In genomic region chr14:26281280-26281998, GRCh38 we compare ENCODE assay signal across 9 cellular contexts.
DNase-seq lines count a peak whose midpoint lies in the region; ATAC-seq and TF ChIP-seq lines count a peak whose summit lies in the region.
"Had no signal": no experiment of that assay in that cellular context is flagged by ENCODE, and none has a peak within 500 bp of the region (broad histone marks: within the 10 kb centered on the region; RNA-seq: fewer than 3 reads in every experiment).

No MANE protein-coding gene starts in this region.

- H2BK15ac ChIP-seq in H9 (ENCODE audit: low read depth, low read length) = no peak overlapping the region

- H3K27me3 ChIP-seq in H9 (ENCODE audit: insufficient read depth, low read length) = no peaks in the 10 kb centered on the region
- H3K27me3 ChIP-seq in naive thymus-derived CD4-positive, alpha-beta T cell (ENCODE audit: control insufficient read depth in 2 of 2, insufficient read depth in 2 of 2, low read length in 2 of 2) = no peaks in the 10 kb centered on the region

- H3K27ac ChIP-seq in H9 (ENCODE audit: insufficient read length, low read depth, low read length) (no peak overlapping the region), epithelial cell of prostate (peak overlapping the region; percentile 80)
- no peak overlapping the region for H3K27ac ChIP-seq in naive thymus-derived CD4-positive, alpha-beta T cell (ENCODE audit: low read depth, low read length)

- H3K9me3 ChIP-seq in H9 (ENCODE audit: control insufficient read depth, low read depth, low read length) = no peaks in the 10 kb centered on the region
- H3K9me3 ChIP-seq in naive thymus-derived CD4-positive, alpha-beta T cell (ENCODE audit: control insufficient read depth in 2 of 3, low read length in 3 of 3) = no peaks in the 10 kb centered on the region

- H2AK5ac ChIP-seq in H9 (ENCODE audit: insufficient read length, low read length) = no peak overlapping the region

- H2AFZ ChIP-seq in H9 (ENCODE audit: low read length) = peak overlapping the region; percentile 69

- no CpG with 5 or more reads among the region's 5 CpGs for WGBS in H9 (ENCODE audit: extremely low coverage, insufficient read length, low lambda C conversion rate)

- H2BK20ac ChIP-seq in H9 (ENCODE audit: low read depth, low read length, poor library complexity, severe bottlenecking) = no peak overlapping the region

- H4K20me1 ChIP-seq in H9 (ENCODE audit: control insufficient read depth, insufficient read depth, insufficient read length) = no peaks in the 10 kb centered on the region

- no peak for ATAC-seq in naive thymus-derived CD4-positive, alpha-beta T cell
- ATAC-seq in HG03342 (IDR thresholded peaks at IDR 0.05; ENCODE audit: unreplicated experiment) = no peak

- H2BK12ac ChIP-seq in H9 (ENCODE audit: insufficient read length, low read depth, low read length) = no peak overlapping the region

- no peak overlapping the region for H3K14ac ChIP-seq in H9 (ENCODE audit: insufficient read depth, low read length)

- H2BK5ac ChIP-seq in H9 (ENCODE audit: insufficient read length, low read length) = no peak overlapping the region

- no peak overlapping the region for H4K8ac ChIP-seq in H9 (replicated peaks; ENCODE audit: insufficient read length, low read depth, low read length)

- no peaks in the 10 kb centered on the region for H3K36me3 Mint-ChIP-seq in H9 (ENCODE audit: insufficient read depth in 1 of 3, low read depth in 3 of 3)
- H3K36me3 Mint-ChIP-seq in naive thymus-derived CD4-positive, alpha-beta T cell = no peaks in the 10 kb centered on the region
- H3K36me3 Mint-ChIP-seq: memory B cell had no signal

- H3K4me1 ChIP-seq in H9 (ENCODE audit: insufficient read depth, low read length) = peaks cover 7% of the 10 kb centered on the region
- H3K4me1 ChIP-seq in naive thymus-derived CD4-positive, alpha-beta T cell (ENCODE audit: control insufficient read depth in 2 of 2, insufficient read depth in 2 of 2, low read length in 2 of 2) = no peaks in the 10 kb centered on the region

- H3K4me1 Mint-ChIP-seq in H9 = peaks cover 22 to 29% of the 10 kb centered on the region in 2 experiments
- H3K4me1 Mint-ChIP-seq in naive thymus-derived CD4-positive, alpha-beta T cell = no peaks in the 10 kb centered on the region
- H3K4me1 Mint-ChIP-seq: memory B cell had no signal

- H3K9me3 Mint-ChIP-seq in H9 = no peaks in the 10 kb centered on the region
- H3K9me3 Mint-ChIP-seq in naive thymus-derived CD4-positive, alpha-beta T cell = peaks cover 0 to 14% (median 5%) of the 10 kb centered on the region in 11 donors

- no peak overlapping the region for H3K4me2 ChIP-seq in H9 (ENCODE audit: insufficient read depth, insufficient read length, low read length)

- H3K4me3 ChIP-seq in naive thymus-derived CD4-positive, alpha-beta T cell (ENCODE audit: low read length) = no peak overlapping the region

- H3K79me1 ChIP-seq in H9 (ENCODE audit: insufficient read depth, low read depth, low read length, poor library complexity, severe bottlenecking) = no peaks in the 10 kb centered on the region

- no peak for TF ChIP-seq CTCF in H9 (conservative IDR thresholded peaks at IDR 0.05)

- H4K91ac ChIP-seq in H9 (ENCODE audit: insufficient read length, low read depth, low read length) = no peak overlapping the region

- no peak overlapping the region for H3K9ac ChIP-seq in H9 (ENCODE audit: extremely low read depth, insufficient read length, low read length)

- no peak overlapping the region for H3K18ac ChIP-seq in H9 (ENCODE audit: insufficient read length, low read depth, low read length)

- H3K36me3 ChIP-seq in naive thymus-derived CD4-positive, alpha-beta T cell (ENCODE audit: control insufficient read depth in 2 of 3, insufficient read depth in 3 of 3, low read length in 3 of 3) = no peaks in the 10 kb centered on the region

- no peaks in the 10 kb centered on the region for H3K23me2 ChIP-seq in H9 (ENCODE audit: insufficient read length, low read depth, low read length, poor library complexity, severe bottlenecking)

- no peak overlapping the region for H3T11ph ChIP-seq in H9 (ENCODE audit: low read length)

- no peak overlapping the region for H4K5ac ChIP-seq in H9 (ENCODE audit: insufficient read length, low read depth, low read length)

- H2BK120ac ChIP-seq in H9 (ENCODE audit: low read depth, low read length, poor library complexity, severe bottlenecking) = no peak overlapping the region

- POLR2A ChIA-PET in naive thymus-derived CD4-positive, alpha-beta T cell (lab: Charles Lee) = no interaction called here

- H3K4me3 Mint-ChIP-seq in H9 = no peak overlapping the region
- no peak overlapping the region for H3K4me3 Mint-ChIP-seq in naive thymus-derived CD4-positive, alpha-beta T cell
- H3K4me3 Mint-ChIP-seq: memory B cell had no signal

- DNase-seq in H9 (no peak), NCI-H69 (lab: John Stamatoyannopoulos, UW) (peak; percentile 63), epithelial cell of prostate (ENCODE audit: low read depth, low spot score) (peak; percentile 50), renal cortical epithelial cell (ENCODE audit: low read depth) (peak; percentile 82), nucleus accumbens (lab: John Stamatoyannopoulos, UW) (no peak), NCI-H526 treated with DMSO at 0.1 percent for 48 hours (lab: John Stamatoyannopoulos, UW) (no peak)
- no peak for DNase-seq in naive thymus-derived CD4-positive, alpha-beta T cell

- H3K56ac ChIP-seq in H9 (ENCODE audit: insufficient read length, low read depth, low read length) = no peak overlapping the region

- H3K23ac ChIP-seq in H9 (ENCODE audit: insufficient read length, low read depth, low read length) = no peak overlapping the region

- H3K4ac ChIP-seq in H9 (ENCODE audit: low read depth, low read length) = no peak overlapping the region

- intact Hi-C loops in naive thymus-derived CD4-positive, alpha-beta T cell (cut with micrococcal nuclease) = no loop called here

- H3K27ac Mint-ChIP-seq in H9 = peak overlapping the region in 1 of 3 experiments; percentile 74; a peak in 2 of 7 replicates
- no peak overlapping the region for H3K27ac Mint-ChIP-seq in naive thymus-derived CD4-positive, alpha-beta T cell
- H3K27ac Mint-ChIP-seq: memory B cell had no signal

- CTCF ChIA-PET in naive thymus-derived CD4-positive, alpha-beta T cell (lab: Charles Lee) = no interaction called here

- no peaks in the 10 kb centered on the region for H3K79me2 ChIP-seq in H9 (ENCODE audit: insufficient read depth, low read length)

- H3K27me3 Mint-ChIP-seq in H9 (ENCODE audit: low read depth) = no peaks in the 10 kb centered on the region; the same call in 1 of the 2 replicates
- H3K27me3 Mint-ChIP-seq in naive thymus-derived CD4-positive, alpha-beta T cell = no peaks in the 10 kb centered on the region
- H3K27me3 Mint-ChIP-seq: memory B cell had no signal

Comparison
In these comparisons a context has a peak if more than half of its experiments do, and no peak if none do; other contexts are left out.
1. DNase-seq: peak in NCI-H69 (single experiment), epithelial cell of prostate (single experiment) and renal cortical epithelial cell (single experiment); none in H9 (single experiment), nucleus accumbens (0 of 56), naive thymus-derived CD4-positive, alpha-beta T cell (0 of 9) and NCI-H526 treated with DMSO at 0.1 percent for 48 hours (single experiment).